In the genomic region with DNA sequence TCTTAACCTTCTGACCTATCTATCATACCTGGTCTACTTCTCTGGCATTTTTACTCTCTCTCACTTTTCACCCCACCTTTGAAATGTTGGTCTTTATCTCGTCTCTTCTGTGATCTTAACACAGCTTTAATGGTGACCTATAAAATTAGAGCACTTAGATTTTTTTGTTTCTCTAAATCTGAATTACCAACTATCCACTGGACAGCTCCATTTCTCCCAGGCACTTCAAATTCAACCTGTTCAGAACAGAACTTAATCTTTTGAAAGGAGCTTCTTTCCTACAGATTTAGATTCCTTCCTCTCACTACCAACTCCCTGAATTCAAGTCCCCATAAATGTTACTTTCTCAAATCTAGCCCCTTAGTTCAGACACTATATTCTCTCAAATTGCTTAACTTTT, we compare ENCODE assay signal across 22 cellular contexts. TPM values are rescaled to one million over a fixed set of nuclear protein-coding genes. Genes with fewer than 3 reads are reported as not detected.
DNase-seq lines count a peak whose midpoint lies in the region; ATAC-seq and TF ChIP-seq lines count a peak whose summit lies in the region.
"Had no signal": no experiment of that assay in that cellular context is flagged by ENCODE, and none has a peak within 500 bp of the region (broad histone marks: within the 10 kb centered on the region; RNA-seq: fewer than 3 reads in every experiment).

No MANE protein-coding gene starts in this region.

- no peak for ATAC-seq in activated naive CD8-positive, alpha-beta T cell treated with anti-CD3 and anti-CD28 coated beads, Interleukin-2, amount 50 U/mL, for 24 hours
- no peak for ATAC-seq in natural killer cell treated with Interleukin-12 subunit alpha and Interleukin-12 subunit beta and Interleukin-15 and Interleukin-18, amount 100 ng/mL, for 72 hours
- ATAC-seq in mucosa of descending colon (no peak), HG02763 (IDR thresholded peaks at IDR 0.05; ENCODE audit: unreplicated experiment) (no peak)
- ATAC-seq: activated CD8-positive, alpha-beta memory T cell treated with anti-CD3 and anti-CD28 coated beads, Interleukin-2, amount 10 ng/mL, durations not matched to agents 7 days and 5 days; left lung had no signal

- H3K27me3 Mint-ChIP-seq in activated naive CD4-positive, alpha-beta T cell treated with anti-CD3 and anti-CD28 coated beads, Interleukin-2, amount 50 U/mL, for 24 hours: no peaks in the 10 kb centered on the region
- no peaks in the 10 kb centered on the region for H3K27me3 Mint-ChIP-seq in activated naive CD4-positive, alpha-beta T cell treated with anti-CD3 and anti-CD28 coated beads, Interleukin-2, amount 10 ng/mL, durations not matched to agents 7 days and 5 days
- H3K27me3 Mint-ChIP-seq in HFFc6 (ENCODE audit: insufficient read depth): no peaks in the 10 kb centered on the region
- no peaks in the 10 kb centered on the region for H3K27me3 Mint-ChIP-seq in activated naive CD8-positive, alpha-beta T cell treated with anti-CD3 and anti-CD28 coated beads, Interleukin-2, amount 50 U/mL, for 24 hours
- no peaks in the 10 kb centered on the region for H3K27me3 Mint-ChIP-seq in natural killer cell treated with Interleukin-12 subunit alpha and Interleukin-12 subunit beta and Interleukin-15 and Interleukin-18, amount 100 ng/mL, for 72 hours
- H3K27me3 Mint-ChIP-seq: activated CD8-positive, alpha-beta memory T cell treated with anti-CD3 and anti-CD28 coated beads, Interleukin-2, amount 10 ng/mL, durations not matched to agents 7 days and 5 days; type B pancreatic cell had no signal

- TF ChIP-seq CTCF in HFFc6 (IDR thresholded peaks at IDR 0.05) (no peak), mucosa of descending colon (IDR thresholded peaks at IDR 0.05) (no peak)

- intact Hi-C loops in mucosa of descending colon (cut with DNase I, micrococcal nuclease): no loop called here

- peak overlapping the region; percentile 88 for H3K27ac Mint-ChIP-seq in activated naive CD4-positive, alpha-beta T cell treated with anti-CD3 and anti-CD28 coated beads, Interleukin-2, amount 50 U/mL, for 24 hours
- no peak overlapping the region for H3K27ac Mint-ChIP-seq in activated naive CD4-positive, alpha-beta T cell treated with anti-CD3 and anti-CD28 coated beads, Interleukin-2, amount 10 ng/mL, durations not matched to agents 7 days and 5 days
- H3K27ac Mint-ChIP-seq in HFFc6: peak overlapping the region; percentile 15; the same call in 1 of the 2 replicates
- peak overlapping the region; percentile 52 for H3K27ac Mint-ChIP-seq in activated naive CD8-positive, alpha-beta T cell treated with anti-CD3 and anti-CD28 coated beads, Interleukin-2, amount 50 U/mL, for 24 hours
- peak overlapping the region; percentile 12 to 31 for H3K27ac Mint-ChIP-seq in natural killer cell treated with Interleukin-12 subunit alpha and Interleukin-12 subunit beta and Interleukin-15 and Interleukin-18, amount 100 ng/mL, for 72 hours
- H3K27ac Mint-ChIP-seq: activated CD8-positive, alpha-beta memory T cell treated with anti-CD3 and anti-CD28 coated beads, Interleukin-2, amount 10 ng/mL, durations not matched to agents 7 days and 5 days; type B pancreatic cell had no signal

- H3K4me3 Mint-ChIP-seq in activated naive CD4-positive, alpha-beta T cell treated with anti-CD3 and anti-CD28 coated beads, Interleukin-2, amount 50 U/mL, for 24 hours: no peak overlapping the region
- H3K4me3 Mint-ChIP-seq in activated naive CD4-positive, alpha-beta T cell treated with anti-CD3 and anti-CD28 coated beads, Interleukin-2, amount 10 ng/mL, durations not matched to agents 7 days and 5 days: no peak overlapping the region
- H3K4me3 Mint-ChIP-seq in HFFc6: no peak overlapping the region
- no peak overlapping the region for H3K4me3 Mint-ChIP-seq in activated naive CD8-positive, alpha-beta T cell treated with anti-CD3 and anti-CD28 coated beads, Interleukin-2, amount 50 U/mL, for 24 hours
- no peak overlapping the region for H3K4me3 Mint-ChIP-seq in natural killer cell treated with Interleukin-12 subunit alpha and Interleukin-12 subunit beta and Interleukin-15 and Interleukin-18, amount 100 ng/mL, for 72 hours
- H3K4me3 Mint-ChIP-seq: activated CD8-positive, alpha-beta memory T cell treated with anti-CD3 and anti-CD28 coated beads, Interleukin-2, amount 10 ng/mL, durations not matched to agents 7 days and 5 days; type B pancreatic cell had no signal

- CTCF ChIA-PET in activated naive CD4-positive, alpha-beta T cell treated with anti-CD3 and anti-CD28 coated beads, Interleukin-2, amount 10 ng/mL, durations not matched to agents 7 days and 5 days (lab: Charles Lee): interaction anchor here (0.7 kb wide), 1 partner anchor 8 kb away, joined by 3 read pairs; no protein-coding TSS in a partner anchor

- H3K4me1 Mint-ChIP-seq in activated naive CD4-positive, alpha-beta T cell treated with anti-CD3 and anti-CD28 coated beads, Interleukin-2, amount 50 U/mL, for 24 hours: peaks cover 63% of the 10 kb centered on the region
- peaks cover 3% of the 10 kb centered on the region for H3K4me1 Mint-ChIP-seq in activated naive CD4-positive, alpha-beta T cell treated with anti-CD3 and anti-CD28 coated beads, Interleukin-2, amount 10 ng/mL, durations not matched to agents 7 days and 5 days
- no peaks in the 10 kb centered on the region for H3K4me1 Mint-ChIP-seq in HFFc6 (ENCODE audit: low read depth)
- peaks cover 29% of the 10 kb centered on the region for H3K4me1 Mint-ChIP-seq in activated naive CD8-positive, alpha-beta T cell treated with anti-CD3 and anti-CD28 coated beads, Interleukin-2, amount 50 U/mL, for 24 hours
- H3K4me1 Mint-ChIP-seq in natural killer cell treated with Interleukin-12 subunit alpha and Interleukin-12 subunit beta and Interleukin-15 and Interleukin-18, amount 100 ng/mL, for 72 hours (ENCODE audit: low read depth in 2 of 2): peaks cover 18 to 37% of the 10 kb centered on the region in 2 donors

- no peak for DNase-seq in activated naive CD4-positive, alpha-beta T cell treated with anti-CD3 and anti-CD28 coated beads, Interleukin-2, amount 10 ng/mL, durations not matched to agents 7 days and 5 days
- DNase-seq in HFFc6 (no peak), NCI-H2227 (lab: John Stamatoyannopoulos, UW; ENCODE audit: unreplicated experiment) (no peak), mucosa of descending colon (no peak)
- DNase-seq in activated naive CD8-positive, alpha-beta T cell treated with anti-CD3 and anti-CD28 coated beads, Interleukin-2, amount 50 U/mL, for 24 hours: no peak
- DNase-seq in natural killer cell treated with Interleukin-12 subunit alpha and Interleukin-12 subunit beta and Interleukin-15 and Interleukin-18, amount 100 ng/mL, for 72 hours (ENCODE audit: low spot score): no peak
- DNase-seq: activated CD8-positive, alpha-beta memory T cell treated with anti-CD3 and anti-CD28 coated beads, Interleukin-2, amount 10 ng/mL, durations not matched to agents 7 days and 5 days; cortex of kidney; effector memory CD4-positive, alpha-beta T cell; left lung; mesendoderm; MV-4-11; NCI-H146; NCI-H446 treated with DMSO at 0.1 percent for 48 hours; NCI-H82; occipital lobe; stimulated activated CD4-positive, alpha-beta T cell treated with anti-CD3 and anti-CD28 coated beads, Interleukin-4, amount 100 ng/mL, for 24 hours; T-helper 9 cell had no signal

- no peak overlapping the region for H3K4me3 ChIP-seq in mucosa of descending colon
- H3K4me3 ChIP-seq: left lung had no signal

- H3K4me1 ChIP-seq in mucosa of descending colon (ENCODE audit: low read depth): no peaks in the 10 kb centered on the region

- H3K36me3 Mint-ChIP-seq in activated naive CD4-positive, alpha-beta T cell treated with anti-CD3 and anti-CD28 coated beads, Interleukin-2, amount 50 U/mL, for 24 hours: peaks cover 34% of the 10 kb centered on the region
- peaks cover 61% of the 10 kb centered on the region for H3K36me3 Mint-ChIP-seq in activated naive CD4-positive, alpha-beta T cell treated with anti-CD3 and anti-CD28 coated beads, Interleukin-2, amount 10 ng/mL, durations not matched to agents 7 days and 5 days
- H3K36me3 Mint-ChIP-seq in HFFc6 (ENCODE audit: low read depth): peaks cover 43% of the 10 kb centered on the region
- H3K36me3 Mint-ChIP-seq in activated naive CD8-positive, alpha-beta T cell treated with anti-CD3 and anti-CD28 coated beads, Interleukin-2, amount 50 U/mL, for 24 hours (ENCODE audit: low read depth): peaks cover 84% of the 10 kb centered on the region
- H3K36me3 Mint-ChIP-seq in natural killer cell treated with Interleukin-12 subunit alpha and Interleukin-12 subunit beta and Interleukin-15 and Interleukin-18, amount 100 ng/mL, for 72 hours: peaks cover 44% of the 10 kb centered on the region

- peaks cover 19% of the 10 kb centered on the region for H3K36me3 ChIP-seq in mucosa of descending colon (ENCODE audit: low read depth)

- H3K9me3 Mint-ChIP-seq in activated naive CD4-positive, alpha-beta T cell treated with anti-CD3 and anti-CD28 coated beads, Interleukin-2, amount 50 U/mL, for 24 hours: no peaks in the 10 kb centered on the region
- H3K9me3 Mint-ChIP-seq in activated naive CD4-positive, alpha-beta T cell treated with anti-CD3 and anti-CD28 coated beads, Interleukin-2, amount 10 ng/mL, durations not matched to agents 7 days and 5 days: no peaks in the 10 kb centered on the region
- H3K9me3 Mint-ChIP-seq in HFFc6: no peaks in the 10 kb centered on the region
- H3K9me3 Mint-ChIP-seq in activated naive CD8-positive, alpha-beta T cell treated with anti-CD3 and anti-CD28 coated beads, Interleukin-2, amount 50 U/mL, for 24 hours: no peaks in the 10 kb centered on the region
- no peaks in the 10 kb centered on the region for H3K9me3 Mint-ChIP-seq in natural killer cell treated with Interleukin-12 subunit alpha and Interleukin-12 subunit beta and Interleukin-15 and Interleukin-18, amount 100 ng/mL, for 72 hours
- H3K9me3 Mint-ChIP-seq: type B pancreatic cell had no signal

- no peaks in the 10 kb centered on the region for H3K9me3 ChIP-seq in mucosa of descending colon
- H3K9me3 ChIP-seq: left lung had no signal

RNA-seq across cellular contexts. Expression of a gene that starts 15.0 kb away (rescaled TPM):
- 1 to 10 TPM; 2.6 to 6.8 (median 6.3) TPM for total RNA-seq in HFFc6 (2021; fragmentation: NEBNext Ultra II Directional; extraction: Animal tissue kit (Norgen Biotek cat#: 25700))
- total RNA-seq in natural killer cell treated with Interleukin-12 subunit alpha and Interleukin-12 subunit beta and Interleukin-15 and Interleukin-18, amount 100 ng/mL, for 72 hours: 10 to 100 TPM; 14.9 to 26.1 TPM
- total RNA-seq in mucosa of descending colon: 1 to 10 TPM; 2.2 to 5.1 (median 2.6) TPM
- total RNA-seq: cardiac septum had no signal

RNA-seq across cellular contexts. Expression of a gene that starts 24.5 kb away (rescaled TPM):
- 100 to 1,000 TPM; 136 to 164 (median 153) TPM for total RNA-seq in HFFc6 (2021; fragmentation: NEBNext Ultra II Directional; extraction: Animal tissue kit (Norgen Biotek cat#: 25700))
- total RNA-seq in natural killer cell treated with Interleukin-12 subunit alpha and Interleukin-12 subunit beta and Interleukin-15 and Interleukin-18, amount 100 ng/mL, for 72 hours: 100 to 1,000 TPM; 200 to 203 TPM
- total RNA-seq in mucosa of descending colon: 100 to 1,000 TPM; 111 to 130 (median 123) TPM
